1 cellular context compared by ENCODE assay signal in the genomic region with DNA sequence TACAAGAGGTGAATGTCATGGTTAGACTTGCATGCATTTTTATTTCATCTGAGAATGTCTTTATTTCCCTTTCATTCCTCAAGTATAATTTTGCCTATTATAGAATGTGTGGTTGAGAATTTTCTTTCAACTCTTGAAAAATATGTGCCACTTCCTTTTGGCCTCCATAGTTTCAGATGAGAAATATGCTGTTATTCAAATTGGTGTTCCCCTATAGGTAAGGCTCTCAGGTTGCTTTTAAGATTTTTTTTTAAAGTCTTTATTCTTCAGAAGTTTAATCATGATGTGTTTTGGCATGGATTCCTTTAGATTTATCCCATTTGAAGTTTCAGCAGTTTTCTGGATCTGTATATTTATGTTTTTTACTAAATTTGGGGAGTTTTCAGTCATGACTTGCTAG.
TF ChIP-seq lines count a peak whose summit lies in the region.

No MANE protein-coding gene starts in this region.

TF ChIP-seq in HepG2, 621 proteins besides CTCF, POLR2A, EP300 and RAD21:
- peak; percentile 99 for TF ChIP-seq ZNF317 (CRISPR knock-in tag; IDR thresholded peaks at IDR 0.05)
- TF ChIP-seq ZNF724P (CRISPR knock-in tag; IDR thresholded peaks at IDR 0.05; ENCODE audit: borderline replicate concordance), result no peak
